ENCODE assay signal across 8 cellular contexts in the genomic region with DNA sequence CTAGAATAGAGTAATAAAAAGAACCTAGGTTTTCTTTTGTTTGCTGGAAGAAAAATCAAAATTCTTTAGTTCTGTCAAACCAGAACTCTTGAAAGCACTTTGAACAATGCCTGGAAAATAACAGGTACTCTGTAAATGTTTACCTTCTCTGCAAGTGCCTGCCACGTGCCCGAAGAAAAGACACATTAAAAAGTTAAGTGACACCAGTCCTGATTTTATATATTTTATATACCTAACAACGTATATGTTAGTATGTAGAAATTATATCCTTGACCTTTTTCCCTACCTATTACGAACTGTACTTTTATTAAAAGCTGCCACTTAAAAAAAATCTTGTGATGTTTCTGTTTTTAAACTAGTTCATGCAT. TPM values are rescaled to one million over a fixed set of nuclear protein-coding genes. Genes with fewer than 3 reads are reported as not detected.
DNase-seq lines count a peak whose midpoint lies in the region; ATAC-seq lines count a peak whose summit lies in the region.

No MANE protein-coding gene starts in this region.

- peaks cover 28% of the 10 kb centered on the region for H3K4me1 Mint-ChIP-seq in activated T-cell treated with anti-CD3 and anti-CD28 coated beads, Interleukin-2, amount 50 U/mL, for 4 hours (ENCODE audit: low read depth)
- peaks cover 13% of the 10 kb centered on the region for H3K4me1 Mint-ChIP-seq in activated T-helper 17 cell treated with anti-CD3 and anti-CD28 coated beads, Interleukin-2, amount 50 U/mL, for 72 hours

- peaks cover 7% of the 10 kb centered on the region for H3K4me1 ChIP-seq in thymus (ENCODE audit: control insufficient read depth, insufficient read depth, low read length)

- H3K4me3 Mint-ChIP-seq in activated T-cell treated with anti-CD3 and anti-CD28 coated beads, Interleukin-2, amount 50 U/mL, for 4 hours = peak overlapping the region; percentile 99
- H3K4me3 Mint-ChIP-seq in activated T-helper 17 cell treated with anti-CD3 and anti-CD28 coated beads, Interleukin-2, amount 50 U/mL, for 72 hours = peak overlapping the region; percentile 98

- 31% methylated on average over 4 of the region's 4 CpGs for WGBS in thymus

- H3K9me3 Mint-ChIP-seq in activated T-cell treated with anti-CD3 and anti-CD28 coated beads, Interleukin-2, amount 50 U/mL, for 4 hours = no peaks in the 10 kb centered on the region
- H3K9me3 Mint-ChIP-seq in activated T-helper 17 cell treated with anti-CD3 and anti-CD28 coated beads, Interleukin-2, amount 50 U/mL, for 72 hours = no peaks in the 10 kb centered on the region

- no peaks in the 10 kb centered on the region for H3K36me3 ChIP-seq in thymus (ENCODE audit: control insufficient read depth, insufficient read depth)

- H3K4me3 ChIP-seq in thymus (ENCODE audit: low read length) = peak overlapping the region; percentile 78

- no peak for DNase-seq in activated T-cell treated with anti-CD3 and anti-CD28 coated beads, Interleukin-2, amount 50 U/mL, for 4 hours
- no peak for DNase-seq in activated T-cell treated with anti-CD3 and anti-CD28 coated beads, Interleukin-2, amount 50 U/mL, for 1 hour
- DNase-seq in kidney tubule cell (ENCODE audit: low spot score) (peak; percentile 19), SKM-1 (lab: John Stamatoyannopoulos, UW; ENCODE audit: unreplicated experiment) (no peak), SHP77 treated with DMSO at 0.1 percent for 48 hours (lab: John Stamatoyannopoulos, UW) (no peak)

- H3K9me3 ChIP-seq in thymus (ENCODE audit: control insufficient read depth) = no peaks in the 10 kb centered on the region

- ATAC-seq in activated T-cell treated with anti-CD3 and anti-CD28 coated beads, Interleukin-2, amount 50 U/mL, for 4 hours = no peak
- no peak for ATAC-seq in activated T-helper 17 cell treated with anti-CD3 and anti-CD28 coated beads, Interleukin-2, amount 50 U/mL, for 72 hours (replicated peaks)
- no peak for ATAC-seq in GM21825 (IDR thresholded peaks at IDR 0.05; ENCODE audit: unreplicated experiment)

- no peaks in the 10 kb centered on the region for H3K27me3 ChIP-seq in thymus (ENCODE audit: control insufficient read depth, insufficient read depth)

- no peak overlapping the region for H3K27ac ChIP-seq in thymus (ENCODE audit: low read depth)

- H3K27me3 Mint-ChIP-seq in activated T-cell treated with anti-CD3 and anti-CD28 coated beads, Interleukin-2, amount 50 U/mL, for 4 hours (ENCODE audit: low read depth) = no peaks in the 10 kb centered on the region
- H3K27me3 Mint-ChIP-seq in activated T-helper 17 cell treated with anti-CD3 and anti-CD28 coated beads, Interleukin-2, amount 50 U/mL, for 72 hours = no peaks in the 10 kb centered on the region

- H3K27ac Mint-ChIP-seq in activated T-helper 17 cell treated with anti-CD3 and anti-CD28 coated beads, Interleukin-2, amount 50 U/mL, for 72 hours = peak overlapping the region; percentile 100

- H3K36me3 Mint-ChIP-seq in activated T-cell treated with anti-CD3 and anti-CD28 coated beads, Interleukin-2, amount 50 U/mL, for 4 hours (ENCODE audit: insufficient read depth) = peaks cover 18% of the 10 kb centered on the region
- peaks cover 50% of the 10 kb centered on the region for H3K36me3 Mint-ChIP-seq in activated T-helper 17 cell treated with anti-CD3 and anti-CD28 coated beads, Interleukin-2, amount 50 U/mL, for 72 hours (ENCODE audit: low read depth)

RNA-seq across cellular contexts. Expression of a gene that starts 1.0 kb away (rescaled TPM):
- 10 to 100 TPM in 2 of 3 donors, 1 to 10 TPM in 1; 6.5 to 11.6 (median 10.1) TPM for total RNA-seq in activated T-cell treated with anti-CD3 and anti-CD28 coated beads, Interleukin-2, amount 50 U/mL, for 4 hours
- 10 to 100 TPM in 1 of 2 donors, 1 to 10 TPM in 1; 8.7 to 10.9 TPM for total RNA-seq in activated T-helper 17 cell treated with anti-CD3 and anti-CD28 coated beads, Interleukin-2, amount 50 U/mL, for 72 hours
- 6.1 TPM for polyA plus RNA-seq in thymus

RNA-seq across cellular contexts. Expression of a gene that starts 1.4 kb away (rescaled TPM):
- 10 to 100 TPM; 26.1 to 37.2 (median 28.6) TPM for total RNA-seq in activated T-cell treated with anti-CD3 and anti-CD28 coated beads, Interleukin-2, amount 50 U/mL, for 4 hours
- 100 to 1,000 TPM in 1 of 2 donors, 10 to 100 TPM in 1; 61.6 to 111 TPM for total RNA-seq in activated T-helper 17 cell treated with anti-CD3 and anti-CD28 coated beads, Interleukin-2, amount 50 U/mL, for 72 hours
- 41.8 TPM for polyA plus RNA-seq in thymus

RNA-seq across cellular contexts. Expression of a gene that starts 20.8 kb away (rescaled TPM):
- 10 to 100 TPM; 10.4 to 17.8 (median 14.8) TPM for total RNA-seq in activated T-cell treated with anti-CD3 and anti-CD28 coated beads, Interleukin-2, amount 50 U/mL, for 4 hours
- 10 to 100 TPM; 16.2 to 29.7 TPM for total RNA-seq in activated T-helper 17 cell treated with anti-CD3 and anti-CD28 coated beads, Interleukin-2, amount 50 U/mL, for 72 hours
- polyA plus RNA-seq in thymus = 12.1 TPM
